In the genomic region with DNA sequence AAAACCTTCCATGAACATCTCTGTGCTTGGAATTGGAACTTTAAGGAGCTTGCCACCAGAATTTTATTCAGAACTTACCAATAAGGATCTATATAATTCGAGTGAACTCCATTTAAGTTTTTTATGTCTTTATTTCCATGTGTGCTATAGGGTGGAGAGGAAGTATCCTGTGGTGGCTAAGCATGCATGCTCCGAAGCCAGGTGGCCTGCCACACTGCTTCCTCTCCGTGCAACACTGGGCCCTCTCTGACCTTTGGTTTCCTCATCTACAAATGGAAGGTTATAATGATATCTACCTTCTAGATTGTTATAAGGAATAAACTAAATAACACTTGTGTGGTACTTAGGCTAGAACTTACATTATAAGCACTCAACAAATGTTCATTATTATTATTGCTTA, we compare ENCODE assay signal across 1 cellular context.
TF ChIP-seq lines count a peak whose summit lies in the region.

No MANE protein-coding gene starts in this region.

TF ChIP-seq in SK-N-SH, 30 proteins besides CTCF, POLR2A, EP300 and RAD21:
- TF ChIP-seq EZH2phosphoT487 (IDR thresholded peaks at IDR 0.05; ENCODE audit: borderline replicate concordance, low read depth) (no peak), MEF2A (IDR thresholded peaks at IDR 0.05; ENCODE audit: borderline replicate concordance, low read depth) (no peak), ELF1 (IDR thresholded peaks at IDR 0.05) (no peak)
